20 cellular contexts compared by ENCODE assay signal in genomic region chr2:42286268-42286946, GRCh38.
DNase-seq lines count a peak whose midpoint lies in the region; ATAC-seq and TF ChIP-seq lines count a peak whose summit lies in the region.
"Had no signal": no experiment of that assay in that cellular context is flagged by ENCODE, and none has a peak within 500 bp of the region (broad histone marks: within the 10 kb centered on the region; RNA-seq: fewer than 3 reads in every experiment).

No MANE protein-coding gene starts in this region.

- DNase-seq in activated naive CD4-positive, alpha-beta T cell treated with anti-CD3 and anti-CD28 coated beads, Interleukin-2, amount 10 ng/mL, durations not matched to agents 7 days and 5 days, result no peak
- DNase-seq in activated naive CD4-positive, alpha-beta T cell (lab: John Stamatoyannopoulos, UW), result no peak
- DNase-seq in HT1080 (ENCODE audit: low read depth), result peak; percentile 67
- peak; percentile 34 for DNase-seq in astrocyte of the spinal cord (ENCODE audit: low read depth, low spot score)
- DNase-seq in naive thymus-derived CD8-positive, alpha-beta T cell, result no peak
- no peak for DNase-seq in left ventricle myocardium superior
- DNase-seq in activated T-helper 2 cell treated with anti-CD3 and anti-CD28 coated beads, Interferon-gamma antibody, Interleukin-2, Interleukin-4, amounts not matched to agents 10 μg/mL and 5 μg/mL and 100 μg/mL, durations not matched to agents 14 hours and 24 hours and 36 hours (ENCODE audit: low spot score), result no peak
- DNase-seq in hippocampal formation (lab: John Stamatoyannopoulos, UW), result no peak
- DNase-seq: activated B cell treated with CpG ODN at 0.5 μM for 24 hours; activated CD8-positive, alpha-beta memory T cell treated with anti-CD3 and anti-CD28 coated beads for 24 hours; dermis blood vessel endothelial cell; left colon; midbrain; NCI-H146; NCI-H69; nephron progenitor cell; T1000 had no signal

- intact Hi-C loops in left ventricle myocardium superior (cut with micrococcal nuclease), result no loop called here
- intact Hi-C loops in activated T-helper 2 cell treated with anti-CD3 and anti-CD28 coated beads, Interferon-gamma antibody, Interleukin-2, Interleukin-4, amounts not matched to agents 10 μg/mL and 5 μg/mL and 100 μg/mL, durations not matched to agents 14 hours and 24 hours and 36 hours (cut with micrococcal nuclease), result loop anchor here (5.0 kb wide), 1 partner anchor 41 kb away; no protein-coding TSS in a partner anchor

- CTCF ChIA-PET in activated naive CD4-positive, alpha-beta T cell treated with anti-CD3 and anti-CD28 coated beads, Interleukin-2, amount 10 ng/mL, durations not matched to agents 7 days and 5 days (lab: Charles Lee), result no interaction called here

- no peaks in the 10 kb centered on the region for H3K9me3 Mint-ChIP-seq in activated naive CD4-positive, alpha-beta T cell treated with anti-CD3 and anti-CD28 coated beads, Interleukin-2, amount 10 ng/mL, durations not matched to agents 7 days and 5 days
- H3K9me3 Mint-ChIP-seq in naive thymus-derived CD8-positive, alpha-beta T cell, result no peaks in the 10 kb centered on the region
- H3K9me3 Mint-ChIP-seq in activated T-helper 2 cell treated with anti-CD3 and anti-CD28 coated beads, Interferon-gamma antibody, Interleukin-2, Interleukin-4, amounts not matched to agents 10 μg/mL and 5 μg/mL and 100 μg/mL, durations not matched to agents 14 hours and 24 hours and 36 hours, result no peaks in the 10 kb centered on the region
- H3K9me3 Mint-ChIP-seq: activated B cell treated with CpG ODN at 0.5 μM for 24 hours, nephron progenitor cell had no signal

- no peak for ATAC-seq in naive thymus-derived CD8-positive, alpha-beta T cell
- ATAC-seq in left ventricle myocardium superior, result no peak
- ATAC-seq: K562, left colon had no signal

- peaks cover 51% of the 10 kb centered on the region for H3K36me3 Mint-ChIP-seq in activated naive CD4-positive, alpha-beta T cell treated with anti-CD3 and anti-CD28 coated beads, Interleukin-2, amount 10 ng/mL, durations not matched to agents 7 days and 5 days
- peaks cover 6 to 74% (median 22%) of the 10 kb centered on the region in 3 donors for H3K36me3 Mint-ChIP-seq in naive thymus-derived CD8-positive, alpha-beta T cell
- H3K36me3 Mint-ChIP-seq in activated T-helper 2 cell treated with anti-CD3 and anti-CD28 coated beads, Interferon-gamma antibody, Interleukin-2, Interleukin-4, amounts not matched to agents 10 μg/mL and 5 μg/mL and 100 μg/mL, durations not matched to agents 14 hours and 24 hours and 36 hours (ENCODE audit: low read depth), result peaks cover 48% of the 10 kb centered on the region

- peaks cover 19% of the 10 kb centered on the region for H3K4me1 Mint-ChIP-seq in activated naive CD4-positive, alpha-beta T cell treated with anti-CD3 and anti-CD28 coated beads, Interleukin-2, amount 10 ng/mL, durations not matched to agents 7 days and 5 days
- H3K4me1 Mint-ChIP-seq in naive thymus-derived CD8-positive, alpha-beta T cell, result peaks cover 11 to 20% (median 14%) of the 10 kb centered on the region in 4 donors
- peaks cover 27% of the 10 kb centered on the region for H3K4me1 Mint-ChIP-seq in activated T-helper 2 cell treated with anti-CD3 and anti-CD28 coated beads, Interferon-gamma antibody, Interleukin-2, Interleukin-4, amounts not matched to agents 10 μg/mL and 5 μg/mL and 100 μg/mL, durations not matched to agents 14 hours and 24 hours and 36 hours (ENCODE audit: low read depth)
- H3K4me1 Mint-ChIP-seq: activated B cell treated with CpG ODN at 0.5 μM for 24 hours had no signal

- no peak overlapping the region for H3K4me3 Mint-ChIP-seq in activated naive CD4-positive, alpha-beta T cell treated with anti-CD3 and anti-CD28 coated beads, Interleukin-2, amount 10 ng/mL, durations not matched to agents 7 days and 5 days
- no peak overlapping the region for H3K4me3 Mint-ChIP-seq in naive thymus-derived CD8-positive, alpha-beta T cell
- no peak overlapping the region for H3K4me3 Mint-ChIP-seq in activated T-helper 2 cell treated with anti-CD3 and anti-CD28 coated beads, Interferon-gamma antibody, Interleukin-2, Interleukin-4, amounts not matched to agents 10 μg/mL and 5 μg/mL and 100 μg/mL, durations not matched to agents 14 hours and 24 hours and 36 hours (ENCODE audit: low read depth)
- H3K4me3 Mint-ChIP-seq: activated B cell treated with CpG ODN at 0.5 μM for 24 hours, nephron progenitor cell had no signal

- POLR2A ChIA-PET in naive thymus-derived CD8-positive, alpha-beta T cell (lab: Charles Lee), result interaction anchor here (1.5 kb wide), 1 partner anchor 56 kb away, joined by 4 read pairs; no protein-coding TSS in a partner anchor

- peak overlapping the region; percentile 33 for H3K27ac Mint-ChIP-seq in activated naive CD4-positive, alpha-beta T cell treated with anti-CD3 and anti-CD28 coated beads, Interleukin-2, amount 10 ng/mL, durations not matched to agents 7 days and 5 days
- peak overlapping the region in 9 of 10 donors; percentile 41 to 84 (median 67) for H3K27ac Mint-ChIP-seq in naive thymus-derived CD8-positive, alpha-beta T cell
- H3K27ac Mint-ChIP-seq in activated T-helper 2 cell treated with anti-CD3 and anti-CD28 coated beads, Interferon-gamma antibody, Interleukin-2, Interleukin-4, amounts not matched to agents 10 μg/mL and 5 μg/mL and 100 μg/mL, durations not matched to agents 14 hours and 24 hours and 36 hours, result no peak overlapping the region
- H3K27ac Mint-ChIP-seq: activated B cell treated with CpG ODN at 0.5 μM for 24 hours, nephron progenitor cell had no signal

- H3K4me3 ChIP-seq in astrocyte of the spinal cord (ENCODE audit: low read depth, low read length), result no peak overlapping the region
- H3K4me3 ChIP-seq: cardiac muscle cell, K562, vagina had no signal

- H3K27me3 Mint-ChIP-seq in activated naive CD4-positive, alpha-beta T cell treated with anti-CD3 and anti-CD28 coated beads, Interleukin-2, amount 10 ng/mL, durations not matched to agents 7 days and 5 days, result no peaks in the 10 kb centered on the region
- no peaks in the 10 kb centered on the region for H3K27me3 Mint-ChIP-seq in naive thymus-derived CD8-positive, alpha-beta T cell
- no peaks in the 10 kb centered on the region for H3K27me3 Mint-ChIP-seq in activated T-helper 2 cell treated with anti-CD3 and anti-CD28 coated beads, Interferon-gamma antibody, Interleukin-2, Interleukin-4, amounts not matched to agents 10 μg/mL and 5 μg/mL and 100 μg/mL, durations not matched to agents 14 hours and 24 hours and 36 hours (ENCODE audit: low read depth)
- H3K27me3 Mint-ChIP-seq: activated B cell treated with CpG ODN at 0.5 μM for 24 hours had no signal

- no peak for TF ChIP-seq CTCF in astrocyte of the spinal cord (IDR thresholded peaks at IDR 0.05; ENCODE audit: low read depth, low read length)

- in situ Hi-C loops in astrocyte of the spinal cord (cut with HindIII; ENCODE audit: low sequenced_read_pairs), result no loop called here

Comparison
In these comparisons a context has a peak if more than half of its experiments do, and no peak if none do; other contexts are left out.
1. DNase-seq: peak in HT1080 (single experiment) and astrocyte of the spinal cord (single experiment); none in activated naive CD4-positive, alpha-beta T cell treated with anti-CD3 and anti-CD28 coated beads, Interleukin-2, amount 10 ng/mL, durations not matched to agents 7 days and 5 days (single experiment), activated naive CD4-positive, alpha-beta T cell (0 of 4), naive thymus-derived CD8-positive, alpha-beta T cell (0 of 10), left ventricle myocardium superior (single experiment), activated T-helper 2 cell treated with anti-CD3 and anti-CD28 coated beads, Interferon-gamma antibody, Interleukin-2, Interleukin-4, amounts not matched to agents 10 μg/mL and 5 μg/mL and 100 μg/mL, durations not matched to agents 14 hours and 24 hours and 36 hours (single experiment) and hippocampal formation (0 of 2).